In genomic region chr9:119601632-119602031, GRCh38 we compare ENCODE assay signal across 14 cellular contexts.
DNase-seq lines count a peak whose midpoint lies in the region; ATAC-seq lines count a peak whose summit lies in the region.
"Had no signal": no experiment of that assay in that cellular context is flagged by ENCODE, and none has a peak within 500 bp of the region (broad histone marks: within the 10 kb centered on the region; RNA-seq: fewer than 3 reads in every experiment).

No MANE protein-coding gene starts in this region.

- ATAC-seq in stimulated activated memory B cell treated with anti-CD40 and anti-IgM and Interleukin-4, amounts not matched to agents 10 μg/mL and 1 μg/mL and 100 μg/mL, for 72 hours: peak; percentile 35
- ATAC-seq in HG03457 (IDR thresholded peaks at IDR 0.05; ENCODE audit: unreplicated experiment): no peak
- ATAC-seq: A549; CD8-positive, alpha-beta T cell had no signal

- H3K4me3 Mint-ChIP-seq in activated CD4-positive, alpha-beta T cell treated with anti-CD3 and anti-CD28 coated beads, Interleukin-2, amount 10 ng/mL, durations not matched to agents 24 days and 14 days: no peak overlapping the region
- no peak overlapping the region for H3K4me3 Mint-ChIP-seq in stimulated activated memory B cell treated with anti-CD40 and anti-IgM and Interleukin-4, amounts not matched to agents 10 μg/mL and 1 μg/mL and 100 μg/mL, for 72 hours
- no peak overlapping the region for H3K4me3 Mint-ChIP-seq in immature natural killer cell
- H3K4me3 Mint-ChIP-seq: B cell; CD4-positive, alpha-beta T cell; CD8-positive, alpha-beta T cell had no signal

- no peaks in the 10 kb centered on the region for H3K27me3 Mint-ChIP-seq in activated CD4-positive, alpha-beta T cell treated with anti-CD3 and anti-CD28 coated beads, Interleukin-2, amount 10 ng/mL, durations not matched to agents 24 days and 14 days
- no peaks in the 10 kb centered on the region for H3K27me3 Mint-ChIP-seq in stimulated activated memory B cell treated with anti-CD40 and anti-IgM and Interleukin-4, amounts not matched to agents 10 μg/mL and 1 μg/mL and 100 μg/mL, for 72 hours
- H3K27me3 Mint-ChIP-seq in immature natural killer cell (ENCODE audit: low read depth in 3 of 3): peaks cover 0 to 3% (median 0%) of the 10 kb centered on the region in 3 donors
- H3K27me3 Mint-ChIP-seq: B cell; CD4-positive, alpha-beta T cell had no signal

- H3K36me3 Mint-ChIP-seq in activated CD4-positive, alpha-beta T cell treated with anti-CD3 and anti-CD28 coated beads, Interleukin-2, amount 10 ng/mL, durations not matched to agents 24 days and 14 days (ENCODE audit: low read depth): no peaks in the 10 kb centered on the region
- no peaks in the 10 kb centered on the region for H3K36me3 Mint-ChIP-seq in stimulated activated memory B cell treated with anti-CD40 and anti-IgM and Interleukin-4, amounts not matched to agents 10 μg/mL and 1 μg/mL and 100 μg/mL, for 72 hours
- no peaks in the 10 kb centered on the region for H3K36me3 Mint-ChIP-seq in immature natural killer cell
- H3K36me3 Mint-ChIP-seq: CD8-positive, alpha-beta T cell had no signal

- H3K27ac Mint-ChIP-seq in activated CD4-positive, alpha-beta T cell treated with anti-CD3 and anti-CD28 coated beads, Interleukin-2, amount 10 ng/mL, durations not matched to agents 24 days and 14 days: no peak overlapping the region
- no peak overlapping the region for H3K27ac Mint-ChIP-seq in stimulated activated memory B cell treated with anti-CD40 and anti-IgM and Interleukin-4, amounts not matched to agents 10 μg/mL and 1 μg/mL and 100 μg/mL, for 72 hours
- H3K27ac Mint-ChIP-seq in immature natural killer cell: no peak overlapping the region
- H3K27ac Mint-ChIP-seq: B cell; CD4-positive, alpha-beta T cell; CD8-positive, alpha-beta T cell had no signal

- peak; percentile 15 for DNase-seq in activated CD4-positive, alpha-beta T cell treated with anti-CD3 and anti-CD28 coated beads, Interleukin-2, amount 10 ng/mL, durations not matched to agents 24 days and 14 days
- DNase-seq in activated CD4-positive, alpha-beta T cell treated with anti-CD3 and anti-CD28 coated beads, Interleukin-2, amount 50 U/mL, for 48 hours: no peak
- DNase-seq in immature natural killer cell: no peak
- DNase-seq: AML-193; Caco-2; Calu3; CD4-positive, alpha-beta T cell; CD8-positive, alpha-beta T cell; DMS79 treated with DMSO at 0.1 percent for 48 hours; GF-D8 had no signal

- intact Hi-C loops in activated CD4-positive, alpha-beta T cell treated with anti-CD3 and anti-CD28 coated beads, Interleukin-2, amount 10 ng/mL, durations not matched to agents 24 days and 14 days (cut with micrococcal nuclease): no loop called here

- no peaks in the 10 kb centered on the region for H3K9me3 Mint-ChIP-seq in activated CD4-positive, alpha-beta T cell treated with anti-CD3 and anti-CD28 coated beads, Interleukin-2, amount 10 ng/mL, durations not matched to agents 24 days and 14 days
- no peaks in the 10 kb centered on the region for H3K9me3 Mint-ChIP-seq in stimulated activated memory B cell treated with anti-CD40 and anti-IgM and Interleukin-4, amounts not matched to agents 10 μg/mL and 1 μg/mL and 100 μg/mL, for 72 hours
- H3K9me3 Mint-ChIP-seq in immature natural killer cell: peaks cover 0 to 9% (median 4%) of the 10 kb centered on the region in 6 donors
- H3K9me3 Mint-ChIP-seq: CD8-positive, alpha-beta T cell had no signal

- no peaks in the 10 kb centered on the region for H3K4me1 Mint-ChIP-seq in activated CD4-positive, alpha-beta T cell treated with anti-CD3 and anti-CD28 coated beads, Interleukin-2, amount 10 ng/mL, durations not matched to agents 24 days and 14 days
- no peaks in the 10 kb centered on the region for H3K4me1 Mint-ChIP-seq in stimulated activated memory B cell treated with anti-CD40 and anti-IgM and Interleukin-4, amounts not matched to agents 10 μg/mL and 1 μg/mL and 100 μg/mL, for 72 hours
- H3K4me1 Mint-ChIP-seq in immature natural killer cell: no peaks in the 10 kb centered on the region
- H3K4me1 Mint-ChIP-seq: B cell had no signal
